34 cellular contexts compared by ENCODE assay signal in the genomic region with DNA sequence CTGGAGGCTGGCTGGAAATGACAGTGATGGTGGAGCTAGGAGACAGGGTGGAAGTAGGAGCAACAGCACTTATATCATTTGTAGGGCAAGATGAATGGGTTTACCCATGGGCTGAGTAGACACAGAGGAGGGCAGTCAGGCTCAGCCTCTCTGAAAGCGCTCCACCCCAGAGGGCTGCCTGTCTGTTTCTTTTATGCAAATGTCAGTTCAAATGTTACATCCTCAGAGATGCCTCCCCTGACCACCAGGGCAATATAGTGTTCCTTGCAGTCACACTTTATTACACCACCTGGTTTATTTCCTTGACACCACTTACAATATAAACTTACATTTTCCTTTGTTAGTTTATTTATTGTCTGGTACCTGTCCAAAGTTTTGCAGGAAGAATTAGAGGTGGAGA.
A peak's percentile ranks its signal among the peaks of the same experiment; 100 is the strongest.
DNase-seq lines count a peak whose midpoint lies in the region; ATAC-seq, FAIRE-seq and TF ChIP-seq lines count a peak whose summit lies in the region.
"Had no signal": no experiment of that assay in that cellular context is flagged by ENCODE, and none has a peak within 500 bp of the region (broad histone marks: within the 10 kb centered on the region; RNA-seq: fewer than 3 reads in every experiment).

No MANE protein-coding gene starts in this region.

- ATAC-seq in GM21390 (IDR thresholded peaks at IDR 0.05; ENCODE audit: unreplicated experiment): peak; percentile 49
- peak; percentile 88 for ATAC-seq in HG03159 (IDR thresholded peaks at IDR 0.05; ENCODE audit: unreplicated experiment)
- peak; percentile 60 for ATAC-seq in GM12878
- ATAC-seq: activated naive CD4-positive, alpha-beta T cell treated with anti-CD3 and anti-CD28 coated beads, Interleukin-2, amount 50 U/mL, for 72 hours; foreskin keratinocyte; heart right ventricle; left ventricle myocardium superior; stimulated activated naive CD8-positive, alpha-beta T cell treated with anti-CD3 and anti-CD28 coated beads, Interleukin-15, Interleukin-2, amounts not matched to agents 100 U/mL and 50 U/mL, for 24 hours had no signal

- TF ChIP-seq RAD21 in GM12878 (IDR thresholded peaks at IDR 0.05; ENCODE audit: insufficient read depth, low read depth, low read length): no peak
- no peak for TF ChIP-seq RAD21 in SK-N-SH (IDR thresholded peaks at IDR 0.05; ENCODE audit: low read length)

- no peak for FAIRE-seq in GM12878 (lab: Jason Lieb, UNC)
- FAIRE-seq: D721Med, GM12891, kidney, small intestine had no signal

- H3K36me3 ChIP-seq in GM12878 (ENCODE audit: control insufficient read depth in 2 of 2, insufficient read depth in 2 of 2, low read length in 1 of 2) (no peaks in the 10 kb centered on the region; a peak in 1 of 4 replicates), HAP-1 (replicated peaks) (no peaks in the 10 kb centered on the region), SK-N-SH (replicated peaks in 1 of 2; ENCODE audit: control insufficient read depth in 1 of 2, insufficient read depth in 2 of 2, low read length in 1 of 2) (no peaks in the 10 kb centered on the region)
- H3K36me3 ChIP-seq: esophagus squamous epithelium, heart right ventricle, MG63, right atrium auricular region, WERI-Rb-1 had no signal

- H4K20me1 ChIP-seq in GM12878 (ENCODE audit: control insufficient read depth, insufficient read depth): no peaks in the 10 kb centered on the region
- H4K20me1 ChIP-seq in SK-N-SH (ENCODE audit: insufficient read depth): no peaks in the 10 kb centered on the region

- H3K27me3 ChIP-seq in GM12878 (replicated peaks in 1 of 2; ENCODE audit: control insufficient read depth in 2 of 2, insufficient read depth in 2 of 2, low read length in 1 of 2): no peaks in the 10 kb centered on the region
- peaks cover 2% of the 10 kb centered on the region; the same call in 1 of the 2 replicates for H3K27me3 ChIP-seq in HAP-1 (ENCODE audit: low read depth)
- H3K27me3 ChIP-seq in SK-N-SH (ENCODE audit: insufficient read depth): no peaks in the 10 kb centered on the region
- H3K27me3 ChIP-seq: esophagus squamous epithelium, heart right ventricle, MG63, right atrium auricular region, testis had no signal

- H3K9me3 Mint-ChIP-seq in MCF 10A (ENCODE audit: unreplicated experiment): no peaks in the 10 kb centered on the region
- H3K9me3 Mint-ChIP-seq: activated CD4-positive, alpha-beta T cell treated with anti-CD3 and anti-CD28 coated beads, Interleukin-2, amount 10 ng/mL, durations not matched to agents 24 days and 14 days; activated naive CD4-positive, alpha-beta T cell treated with anti-CD3 and anti-CD28 coated beads, Interleukin-2, amount 50 U/mL, for 72 hours had no signal

- H3F3A ChIP-seq in SK-N-SH (replicated peaks; ENCODE audit: insufficient read depth): no peaks in the 10 kb centered on the region

- H3K27ac ChIP-seq in GM12878 (ENCODE audit: control insufficient read depth, insufficient read depth) (no peak overlapping the region), SK-N-SH (ENCODE audit: low read depth in 2 of 2, low read length in 1 of 2) (no peak overlapping the region)
- H3K27ac ChIP-seq: dorsolateral prefrontal cortex, esophagus squamous epithelium, foreskin keratinocyte, heart right ventricle, HL-60, right atrium auricular region, testis, WERI-Rb-1 had no signal

- intact Hi-C loops in GM12878 (cut with micrococcal nuclease; ENCODE audit: unreplicated experiment): no loop called here
- intact Hi-C loops in MCF 10A (cut with micrococcal nuclease): no loop called here

- SMC1A ChIA-PET in GM12878 (lab: Charles Lee; ENCODE audit: uncharacterized antibody, unreplicated experiment): interaction anchor here (1.1 kb wide), 2 partner anchors 59 to 73 kb away, joined by 3 read pairs; no protein-coding TSS in a partner anchor

- H3K9me2 ChIP-seq in SK-N-SH: no peaks in the 10 kb centered on the region

- H3K9ac ChIP-seq in GM12878 (ENCODE audit: control insufficient read depth, insufficient read depth, low read length) (no peak overlapping the region), SK-N-SH (no peak overlapping the region)

- TF ChIP-seq EP300 in GM12878 (IDR thresholded peaks at IDR 0.05; ENCODE audit: borderline replicate concordance in 1 of 2, control insufficient read depth in 1 of 2, low read depth in 2 of 2, low read length in 2 of 2) (no peak), SK-N-SH (IDR thresholded peaks at IDR 0.05; ENCODE audit: borderline replicate concordance in 1 of 2, low read depth in 1 of 2, low read length in 1 of 2) (no peak)

- no peaks in the 10 kb centered on the region for H3K4me1 Mint-ChIP-seq in MCF 10A (ENCODE audit: insufficient read depth, unreplicated experiment)
- H3K4me1 Mint-ChIP-seq: activated CD4-positive, alpha-beta T cell treated with anti-CD3 and anti-CD28 coated beads, Interleukin-2, amount 10 ng/mL, durations not matched to agents 24 days and 14 days; CD4-positive, alpha-beta memory T cell had no signal

- no TSS peak for BruUV-seq in GM12878 (replicated peaks; lab: Mats Ljungman, UMichigan)
- no TSS peak for BruUV-seq in MCF 10A (replicated peaks; lab: Mats Ljungman, UMichigan)

- RAD21 ChIA-PET in GM12878 (lab: Charles Lee; ENCODE audit: unreplicated experiment): no interaction called here

- H3K4me3 ChIP-seq in GM12865 (ENCODE audit: low read depth, low read length) (no peak overlapping the region), GM12878 (no peak overlapping the region), HAP-1 (no peak overlapping the region), SK-N-SH (ENCODE audit: low read depth in 2 of 2, low read length in 1 of 2) (no peak overlapping the region)
- H3K4me3 ChIP-seq: dorsolateral prefrontal cortex, esophagus squamous epithelium, heart right ventricle, MG63, right atrium auricular region, testis had no signal

- H3K79me2 ChIP-seq in GM12878 (ENCODE audit: control insufficient read depth, insufficient read depth, low read length) (no peaks in the 10 kb centered on the region), SK-N-SH (ENCODE audit: insufficient read depth) (no peaks in the 10 kb centered on the region)

- H3K4me1 ChIP-seq in GM12878 (ENCODE audit: control insufficient read depth, insufficient read depth, low read length): no peaks in the 10 kb centered on the region
- H3K4me1 ChIP-seq in HAP-1: no peaks in the 10 kb centered on the region
- H3K4me1 ChIP-seq in SK-N-SH (ENCODE audit: control insufficient read depth in 1 of 2, insufficient read depth in 2 of 2, low read depth in 1 of 2, low read length in 1 of 2): no peaks in the 10 kb centered on the region; a peak in 1 of 4 replicates
- H3K4me1 ChIP-seq: esophagus squamous epithelium, foreskin keratinocyte, heart right ventricle, right atrium auricular region, testis had no signal

- H3K27me3 Mint-ChIP-seq in MCF 10A (ENCODE audit: insufficient read depth, unreplicated experiment): no peaks in the 10 kb centered on the region

- H3K4me3 Mint-ChIP-seq in MCF 10A (ENCODE audit: unreplicated experiment): no peak overlapping the region
- H3K4me3 Mint-ChIP-seq: activated CD4-positive, alpha-beta T cell treated with anti-CD3 and anti-CD28 coated beads, Interleukin-2, amount 10 ng/mL, durations not matched to agents 24 days and 14 days; CD4-positive, alpha-beta memory T cell had no signal

- no peak for TF ChIP-seq POLR2A in GM12878 (IDR thresholded peaks at IDR 0.05; ENCODE audit: low read depth, low read length)

- H3K4me2 ChIP-seq in GM12878 (ENCODE audit: control insufficient read depth, insufficient read depth) (no peak overlapping the region), SK-N-SH (no peak overlapping the region)

- no peaks in the 10 kb centered on the region for H3K36me3 Mint-ChIP-seq in MCF 10A (ENCODE audit: insufficient read depth, unreplicated experiment)
- H3K36me3 Mint-ChIP-seq: activated naive CD4-positive, alpha-beta T cell treated with anti-CD3 and anti-CD28 coated beads, Interleukin-2, amount 50 U/mL, for 72 hours; CD4-positive, alpha-beta memory T cell had no signal

- WGBS in GM12878 (ENCODE audit: insufficient coverage, insufficient replicate concordance, low lambda C conversion rate, missing lambda C conversion rate): 7% methylated on average over 1 of the region's 1 CpG
- WGBS in SK-N-SH (ENCODE audit: low lambda C conversion rate): 83% methylated on average over 1 of the region's 1 CpG

- H3K27ac Mint-ChIP-seq in MCF 10A (ENCODE audit: low read depth, unreplicated experiment): no peak overlapping the region
- H3K27ac Mint-ChIP-seq: activated CD4-positive, alpha-beta T cell treated with anti-CD3 and anti-CD28 coated beads, Interleukin-2, amount 10 ng/mL, durations not matched to agents 24 days and 14 days; activated naive CD4-positive, alpha-beta T cell treated with anti-CD3 and anti-CD28 coated beads, Interleukin-2, amount 50 U/mL, for 72 hours; CD4-positive, alpha-beta memory T cell had no signal

- POLR2A ChIA-PET in GM12878 (lab: Charles Lee) (no interaction called here), MCF 10A (lab: Yijun Ruan, JAX) (interaction anchor here (0.6 kb wide), 1 partner anchor 1654 kb away, joined by 3 read pairs; no protein-coding TSS in a partner anchor), SK-N-SH (lab: Yijun Ruan, JAX) (no interaction called here)

- DNase-seq in GM12865 (ENCODE audit: low read depth) (peak; percentile 7), GM12878 (ENCODE audit: low read depth, low spot score) (no peak), HAP-1 (ENCODE audit: low spot score in 2 of 2) (no peak), MCF 10A (ENCODE audit: unreplicated experiment) (no peak), SK-N-SH (no peak)
- DNase-seq in stimulated activated CD4-positive, alpha-beta T cell treated with anti-CD3 and anti-CD28 coated beads, Interleukin-1b, Interleukin-23, amount 100 ng/mL, for 48 hours: no peak
- DNase-seq: activated CD4-positive, alpha-beta T cell treated with anti-CD3 and anti-CD28 coated beads, Interleukin-2, amount 10 ng/mL, durations not matched to agents 24 days and 14 days; amygdala; CD4-positive, alpha-beta memory T cell; dorsolateral prefrontal cortex; esophagus squamous epithelium; foreskin keratinocyte; HCEC 1CT; heart right ventricle; KBM-7; kidney; left ventricle myocardium superior; MG63; NCI-H1417; NCI-H2107; NCI-H446; NCI-H774; posterior cingulate gyrus; small intestine; stimulated activated naive CD8-positive, alpha-beta T cell treated with anti-CD3 and anti-CD28 coated beads, Interleukin-15, Interleukin-2, amounts not matched to agents 100 U/mL and 50 U/mL, for 24 hours; testis; WERI-Rb-1 had no signal

- in situ Hi-C loops in GM12878 (cut with MboI): no loop called here
- in situ Hi-C loops in HAP-1 (cut with MboI; ENCODE audit: low sequenced_read_pairs): no loop called here

- TF ChIP-seq CTCF in GM12865 (IDR thresholded peaks at IDR 0.05; ENCODE audit: insufficient read depth, low read depth, low read length, missing control alignments): no peak
- peak in 1 of 3 experiments; percentile 13; a peak in 1 of 6 replicates for TF ChIP-seq CTCF in GM12878 (IDR thresholded peaks at IDR 0.05 in 2 of 3, conservative IDR thresholded peaks at IDR 0.05 in 1 of 3; ENCODE audit: control insufficient read depth in 2 of 3, extremely low read depth in 1 of 3, insufficient read depth in 1 of 3, low read depth in 3 of 3, low read length in 3 of 3)
- no peak for TF ChIP-seq CTCF in MCF 10A (IDR thresholded peaks at IDR 0.05; ENCODE audit: unreplicated experiment)
- no peak for TF ChIP-seq CTCF in SK-N-SH (IDR thresholded peaks at IDR 0.05)

- H2AFZ ChIP-seq in GM12878 (ENCODE audit: control insufficient read depth, low read depth, low read length): no peak overlapping the region
- no peak overlapping the region for H2AFZ ChIP-seq in SK-N-SH (ENCODE audit: low read depth)

- no peaks in the 10 kb centered on the region for H3K9me3 ChIP-seq in GM12878 (replicated peaks; ENCODE audit: control insufficient read depth, insufficient read depth, low read length)
- no peaks in the 10 kb centered on the region for H3K9me3 ChIP-seq in HAP-1
- no peaks in the 10 kb centered on the region for H3K9me3 ChIP-seq in SK-N-SH
- H3K9me3 ChIP-seq: esophagus squamous epithelium, MG63, right atrium auricular region, testis had no signal

- CTCF ChIA-PET in GM12878 (lab: Yijun Ruan, JAX): interaction anchor here (2.0 kb wide), 1 partner anchor 11 kb away, joined by 5 read pairs; no protein-coding TSS in a partner anchor
- CTCF ChIA-PET in MCF 10A (lab: Yijun Ruan, JAX): interaction anchor here (1.1 kb wide), 2 partner anchors 15 to 497 kb away, joined by 3 read pairs; no protein-coding TSS in a partner anchor
- CTCF ChIA-PET in SK-N-SH (lab: Yijun Ruan, JAX): no interaction called here
